In genomic region chr6:33187809-33188208, GRCh38 we compare ENCODE assay signal across 11 cellular contexts.
"Had no signal": no experiment of that assay in that cellular context is flagged by ENCODE, and none has a peak within 500 bp of the region (broad histone marks: within the 10 kb centered on the region; RNA-seq: fewer than 3 reads in every experiment).

No MANE protein-coding gene starts in this region.

- H2AFZ ChIP-seq: GM23248, GM23338 had no signal

- H3K9me3 Mint-ChIP-seq: GM23338, H9, HFFc6 had no signal

- H3K27ac ChIP-seq: GM23248 had no signal

- H3K4me3 ChIP-seq: GM23248, GM23338, HAP-1 had no signal

- H3K36me3 ChIP-seq: HAP-1 had no signal

- DNase-seq: GM23248, GOT3, H7, H9, HCEC 1CT, HFFc6 had no signal

- H3K4me1 ChIP-seq: HAP-1 had no signal

- H3K4me2 ChIP-seq: GM23338 had no signal

- FAIRE-seq: H1, H54 had no signal

- H3K9ac ChIP-seq: GM23248 had no signal

- H3K4me3 Mint-ChIP-seq: GM23338, H9, HFFc6 had no signal

- H3K9me3 ChIP-seq: HAP-1 had no signal

- H3K27ac Mint-ChIP-seq: GM23338, H9, HFFc6 had no signal

- ATAC-seq: GM23338, HCT116 had no signal
